ENCODE assay signal across 1 cellular context in the genomic region with DNA sequence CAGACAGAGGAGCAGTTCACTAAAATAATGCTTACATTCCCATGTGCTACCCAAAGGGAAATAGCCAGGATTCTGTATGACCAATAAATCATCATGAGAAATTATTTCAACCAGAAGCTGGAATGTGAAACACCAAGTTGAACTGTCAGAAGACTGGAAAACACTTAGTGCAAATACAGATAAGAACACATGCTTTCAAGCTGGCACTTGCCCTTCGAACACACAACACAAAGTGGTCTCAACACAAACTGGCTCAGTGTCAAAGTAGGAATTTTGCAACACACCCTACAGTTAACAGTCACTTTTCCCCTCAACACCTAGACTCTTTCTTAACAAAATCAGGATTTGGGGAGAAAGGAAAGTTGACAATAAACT.
TF ChIP-seq lines count a peak whose summit lies in the region.

No MANE protein-coding gene starts in this region.

TF ChIP-seq in GM23338, 12 proteins besides CTCF, POLR2A, EP300 and RAD21:
- TF ChIP-seq NANOG (IDR thresholded peaks at IDR 0.05; ENCODE audit: borderline replicate concordance) (no peak), EZH2phosphoT487 (IDR thresholded peaks at IDR 0.05; ENCODE audit: unreplicated experiment) (no peak), STAT1 (IDR thresholded peaks at IDR 0.05; ENCODE audit: unreplicated experiment) (no peak)
TF ChIP-seq in GM23338: peak in this region for 0.
